In genomic region chr1:143728802-143729450, GRCh38 we compare ENCODE assay signal across 8 cellular contexts.
DNase-seq lines count a peak whose midpoint lies in the region; ATAC-seq, FAIRE-seq and TF ChIP-seq lines count a peak whose summit lies in the region.
"Not testable (repeated sequence)": the region's sequence is repeated elsewhere in the genome, so short reads cannot be mapped to it uniquely, and the experiment has no call there.

No MANE protein-coding gene starts in this region.

- 0 out of 2 replicates have a peak overlapping the region, but pooled peaks have one; percentile 33 for H3K4me3 ChIP-seq in HUES64 (ENCODE audit: low read length)
- H3K4me3 ChIP-seq in heart left ventricle: peak overlapping the region in 1 of 12 donors; percentile 35

- POLR2A ChIA-PET in activated CD8-positive, alpha-beta T cell treated with anti-CD3 and anti-CD28 coated beads, Interleukin-2, amount 10 ng/mL, durations not matched to agents 7 days and 5 days (lab: Charles Lee): not testable (repeated sequence)

- DNase-seq in Calu3: peak; percentile 35
- not testable (repeated sequence) for DNase-seq in GM19239 (ENCODE audit: insufficient read length, low spot score); activated CD8-positive, alpha-beta T cell treated with anti-CD3 and anti-CD28 coated beads, Interleukin-2, amount 10 ng/mL, durations not matched to agents 7 days and 5 days; heart left ventricle; sciatic nerve (ENCODE audit: low spot score)

- H3K4me3 Mint-ChIP-seq in Calu3 (ENCODE audit: low read depth, unreplicated experiment); activated CD8-positive, alpha-beta T cell treated with anti-CD3 and anti-CD28 coated beads, Interleukin-2, amount 10 ng/mL, durations not matched to agents 7 days and 5 days: not testable (repeated sequence)

- not testable (repeated sequence) for H3K27me3 Mint-ChIP-seq in Calu3 (ENCODE audit: unreplicated experiment)
- H3K27me3 Mint-ChIP-seq in activated CD8-positive, alpha-beta T cell treated with anti-CD3 and anti-CD28 coated beads, Interleukin-2, amount 10 ng/mL, durations not matched to agents 7 days and 5 days (ENCODE audit: low read depth): peaks cover 14% of the 10 kb centered on the region

- H3K9me3 Mint-ChIP-seq in Calu3 (ENCODE audit: low read depth, unreplicated experiment); activated CD8-positive, alpha-beta T cell treated with anti-CD3 and anti-CD28 coated beads, Interleukin-2, amount 10 ng/mL, durations not matched to agents 7 days and 5 days (ENCODE audit: insufficient read depth): not testable (repeated sequence)

- CTCF ChIA-PET in Calu3 (lab: Charles Lee); activated CD8-positive, alpha-beta T cell treated with anti-CD3 and anti-CD28 coated beads, Interleukin-2, amount 10 ng/mL, durations not matched to agents 7 days and 5 days (lab: Charles Lee): not testable (repeated sequence)

- not testable (repeated sequence) for H3K36me3 Mint-ChIP-seq in Calu3 (ENCODE audit: insufficient read depth, unreplicated experiment); activated CD8-positive, alpha-beta T cell treated with anti-CD3 and anti-CD28 coated beads, Interleukin-2, amount 10 ng/mL, durations not matched to agents 7 days and 5 days (ENCODE audit: low read depth)

- TF ChIP-seq CTCF in Calu3 (IDR thresholded peaks at IDR 0.05; ENCODE audit: unreplicated experiment); heart left ventricle (IDR thresholded peaks at IDR 0.05): not testable (repeated sequence)

- not testable (repeated sequence) for TF ChIP-seq POLR2A in heart left ventricle (IDR thresholded peaks at IDR 0.05)

- WGBS in HUES64: 10% methylated on average over 6 of the region's 31 CpGs
- 1% methylated on average over 7 of the region's 31 CpGs; no CpG with 5 or more reads in 2 of the 4 donors for WGBS in heart left ventricle, 4 donors

- intact Hi-C loops in Calu3 (cut with micrococcal nuclease; ENCODE audit: unreplicated experiment); heart left ventricle (cut with DNase I); sciatic nerve (cut with DNase I): not testable (repeated sequence)

- H3K27ac ChIP-seq in HUES64 (ENCODE audit: low read depth, low read length); heart left ventricle: not testable (repeated sequence)

- H3K4me1 Mint-ChIP-seq in Calu3 (ENCODE audit: low read depth, unreplicated experiment): peaks cover 14% of the 10 kb centered on the region
- H3K4me1 Mint-ChIP-seq in activated CD8-positive, alpha-beta T cell treated with anti-CD3 and anti-CD28 coated beads, Interleukin-2, amount 10 ng/mL, durations not matched to agents 7 days and 5 days (ENCODE audit: low read depth): not testable (repeated sequence)

- H3K4me1 ChIP-seq in HUES64 (ENCODE audit: insufficient read depth, low read length); heart left ventricle: not testable (repeated sequence)

- H3K27ac Mint-ChIP-seq in Calu3 (ENCODE audit: unreplicated experiment): peak overlapping the region; percentile 89
- not testable (repeated sequence) for H3K27ac Mint-ChIP-seq in activated CD8-positive, alpha-beta T cell treated with anti-CD3 and anti-CD28 coated beads, Interleukin-2, amount 10 ng/mL, durations not matched to agents 7 days and 5 days

- H3K27me3 ChIP-seq in HUES64 (ENCODE audit: insufficient read depth, low read length): not testable (repeated sequence)
- H3K27me3 ChIP-seq in heart left ventricle: peaks cover 0 to 59% (median 22%) of the 10 kb centered on the region in 9 donors

- not testable (repeated sequence) for H3K9me3 ChIP-seq in HUES64 (ENCODE audit: insufficient read depth, low read depth, low read length); heart left ventricle

- H3K9ac ChIP-seq in HUES64 (ENCODE audit: low read depth, low read length): not testable (repeated sequence)

- ATAC-seq in GM21786 (IDR thresholded peaks at IDR 0.05; ENCODE audit: unreplicated experiment) (peak; percentile 90), HG03060 (IDR thresholded peaks at IDR 0.05; ENCODE audit: low read depth, unreplicated experiment) (peak; percentile 96), heart left ventricle (peak; percentile 42 to 85 (median 82)), sciatic nerve (peak; percentile 90)
- ATAC-seq in activated CD8-positive, alpha-beta T cell treated with anti-CD3 and anti-CD28 coated beads, Interleukin-2, amount 10 ng/mL, durations not matched to agents 7 days and 5 days: peak; percentile 95

- peak; percentile 23 for FAIRE-seq in GM19239 (lab: Jason Lieb, UNC)

- BruUV-seq in Calu3 (replicated peaks; lab: Mats Ljungman, UMichigan): TSS peak; percentile 100

- H3K36me3 ChIP-seq in HUES64 (ENCODE audit: insufficient read depth, low read length); heart left ventricle: not testable (repeated sequence)
